In genomic region chr9:92003308-92004044, GRCh38 we compare ENCODE assay signal across 22 cellular contexts.
"Had no signal": no experiment of that assay in that cellular context is flagged by ENCODE, and none has a peak within 500 bp of the region (broad histone marks: within the 10 kb centered on the region; RNA-seq: fewer than 3 reads in every experiment).

No MANE protein-coding gene starts in this region.

- H3K36me3 ChIP-seq: esophagus squamous epithelium, sigmoid colon, suprapubic skin, tibial artery had no signal

- H3K36me3 Mint-ChIP-seq: natural killer cell treated with Interleukin-12 subunit alpha and Interleukin-12 subunit beta and Interleukin-15 and Interleukin-18, amount 100 ng/mL, for 72 hours had no signal

- H3K27me3 ChIP-seq: hepatocyte, sigmoid colon, tibial artery had no signal

- H3K27ac Mint-ChIP-seq: natural killer cell treated with Interleukin-12 subunit alpha and Interleukin-12 subunit beta and Interleukin-15 and Interleukin-18, amount 100 ng/mL, for 72 hours had no signal

- H3K9me3 Mint-ChIP-seq: natural killer cell treated with Interleukin-12 subunit alpha and Interleukin-12 subunit beta and Interleukin-15 and Interleukin-18, amount 100 ng/mL, for 72 hours had no signal

- H3K27ac ChIP-seq: dorsolateral prefrontal cortex, esophagus squamous epithelium, hepatocyte, psoas muscle, sigmoid colon, skin epidermis, suprapubic skin, tibial artery had no signal

- H3K4me2 ChIP-seq: hepatocyte had no signal

- DNase-seq: central memory CD4-positive, alpha-beta T cell; cortex of kidney; dorsolateral prefrontal cortex; effector CD8-positive, alpha-beta T cell; esophagus squamous epithelium; foreskin fibroblast; left colon; left ventricle myocardium superior; mesenchymal stem cell; midbrain; psoas muscle; retina; sigmoid colon; stimulated activated CD4-positive, alpha-beta T cell treated with anti-CD3 and anti-CD28 coated beads, Interleukin-2, amount 100 ng/mL, for 24 hours; stimulated activated CD4-positive, alpha-beta T cell treated with anti-CD3 and anti-CD28 coated beads, Interleukin-4, amount 100 ng/mL, for 4 hours; stimulated activated naive CD4-positive, alpha-beta T cell; tibial artery had no signal

- H3K4me3 Mint-ChIP-seq: natural killer cell treated with Interleukin-12 subunit alpha and Interleukin-12 subunit beta and Interleukin-15 and Interleukin-18, amount 100 ng/mL, for 72 hours had no signal

- H3K4me3 ChIP-seq: dorsolateral prefrontal cortex, esophagus squamous epithelium, hepatocyte, lung, psoas muscle, sigmoid colon, skin epidermis, suprapubic skin, tibial artery had no signal

- H3K79me2 ChIP-seq: hepatocyte had no signal

- H3K4me1 ChIP-seq: esophagus squamous epithelium, psoas muscle, sigmoid colon, suprapubic skin, tibial artery had no signal

- ATAC-seq: left colon; left ventricle myocardium superior; natural killer cell treated with Interleukin-12 subunit alpha and Interleukin-12 subunit beta and Interleukin-15 and Interleukin-18, amount 100 ng/mL, for 72 hours; psoas muscle had no signal

- H3K9me3 ChIP-seq: esophagus squamous epithelium, psoas muscle, sigmoid colon, suprapubic skin, tibial artery had no signal

- H2AFZ ChIP-seq: hepatocyte had no signal
